ENCODE assay signal across 10 cellular contexts in genomic region chr6:40585661-40586269, GRCh38. TPM values are rescaled to one million over a fixed set of nuclear protein-coding genes. Genes with fewer than 3 reads are reported as not detected.
DNase-seq lines count a peak whose midpoint lies in the region; ATAC-seq and TF ChIP-seq lines count a peak whose summit lies in the region.
"Had no signal": no experiment of that assay in that cellular context is flagged by ENCODE, and none has a peak within 500 bp of the region (broad histone marks: within the 10 kb centered on the region; RNA-seq: fewer than 3 reads in every experiment).

No MANE protein-coding gene starts in this region.

- DNase-seq in NCI-H2171 treated with DMSO at 0.1 percent for 48 hours (lab: John Stamatoyannopoulos, UW) (peak; percentile 71), NCI-H2171 (lab: John Stamatoyannopoulos, UW) (no peak), NCI-H2196 (lab: John Stamatoyannopoulos, UW; ENCODE audit: unreplicated experiment) (peak; percentile 46), neural progenitor cell (ENCODE audit: low spot score) (peak; percentile 76), hippocampal formation (lab: John Stamatoyannopoulos, UW) (no peak), Right ventricle myocardium inferior (ENCODE audit: missing footprints) (no peak), MM.1S (no peak)
- DNase-seq in central memory CD8-positive, alpha-beta T cell (ENCODE audit: low spot score in 2 of 2): no peak

- peaks cover 4% of the 10 kb centered on the region for H3F3A ChIP-seq in neural progenitor cell (ENCODE audit: low read depth)
- H3F3A ChIP-seq in MM.1S (ENCODE audit: insufficient read depth, low read length): no peaks in the 10 kb centered on the region

- no peaks in the 10 kb centered on the region for H3K9me3 Mint-ChIP-seq in central memory CD8-positive, alpha-beta T cell
- no peaks in the 10 kb centered on the region for H3K9me3 Mint-ChIP-seq in neural progenitor cell

- H3K27me3 Mint-ChIP-seq in central memory CD8-positive, alpha-beta T cell: peaks cover 49% of the 10 kb centered on the region
- H3K27me3 Mint-ChIP-seq in neural progenitor cell (ENCODE audit: insufficient read depth, low read depth): peaks cover 38% of the 10 kb centered on the region

- H3K9me3 ChIP-seq in neural progenitor cell (ENCODE audit: low read depth) (no peaks in the 10 kb centered on the region), MM.1S (replicated peaks; ENCODE audit: insufficient read depth, low read length) (no peaks in the 10 kb centered on the region)

- H3K4me1 Mint-ChIP-seq in central memory CD8-positive, alpha-beta T cell: peaks cover 16% of the 10 kb centered on the region
- H3K4me1 Mint-ChIP-seq in neural progenitor cell: peaks cover 26% of the 10 kb centered on the region

- peaks cover 24% of the 10 kb centered on the region for H3K4me1 ChIP-seq in neural progenitor cell
- no peaks in the 10 kb centered on the region for H3K4me1 ChIP-seq in MM.1S (ENCODE audit: low read length)

- ATAC-seq in central memory CD8-positive, alpha-beta T cell (replicated peaks; ENCODE audit: extremely low read depth, poor library complexity, severe bottlenecking): no peak
- ATAC-seq in Right ventricle myocardium inferior: no peak
- ATAC-seq: GM12878 had no signal

- TF ChIP-seq CTCF in neural progenitor cell (IDR thresholded peaks at IDR 0.05) (no peak), MM.1S (IDR thresholded peaks at IDR 0.05; ENCODE audit: low read length) (no peak)

- H3K4me3 ChIP-seq in neural progenitor cell: peak overlapping the region; percentile 59
- H3K4me3 ChIP-seq in MM.1S (ENCODE audit: low read length): no peak overlapping the region
- H3K4me3 ChIP-seq: GM12878 had no signal

- H3K79me2 ChIP-seq in neural progenitor cell (ENCODE audit: low read depth) (no peaks in the 10 kb centered on the region), MM.1S (ENCODE audit: low read length) (no peaks in the 10 kb centered on the region)

- no peaks in the 10 kb centered on the region for H3K36me3 ChIP-seq in neural progenitor cell
- H3K36me3 ChIP-seq in MM.1S (replicated peaks; ENCODE audit: insufficient read depth, low read length): no peaks in the 10 kb centered on the region

- intact Hi-C loops in Right ventricle myocardium inferior (cut with DNase I): loop anchor here (5.0 kb wide), 1 partner anchor 258 kb away; no protein-coding TSS in a partner anchor

- peak overlapping the region; percentile 58 for H3K27ac Mint-ChIP-seq in central memory CD8-positive, alpha-beta T cell (ENCODE audit: low read depth)
- H3K27ac Mint-ChIP-seq in neural progenitor cell: no peak overlapping the region

- H3K4me3 Mint-ChIP-seq in central memory CD8-positive, alpha-beta T cell: peak overlapping the region; percentile 84
- H3K4me3 Mint-ChIP-seq in neural progenitor cell: peak overlapping the region; percentile 80

- no peaks in the 10 kb centered on the region for H3K9me2 ChIP-seq in MM.1S (replicated peaks; ENCODE audit: insufficient read depth, low read length)

- peak overlapping the region; percentile 93 for H3K4me2 ChIP-seq in neural progenitor cell
- no peak overlapping the region for H3K4me2 ChIP-seq in MM.1S (ENCODE audit: low read depth, low read length)

- H4K20me1 ChIP-seq in neural progenitor cell (ENCODE audit: low read depth): no peaks in the 10 kb centered on the region
- no peaks in the 10 kb centered on the region for H4K20me1 ChIP-seq in MM.1S (ENCODE audit: insufficient read depth, low read length)

- H3K36me3 Mint-ChIP-seq in central memory CD8-positive, alpha-beta T cell (ENCODE audit: insufficient read depth): peaks cover 7% of the 10 kb centered on the region
- no peaks in the 10 kb centered on the region for H3K36me3 Mint-ChIP-seq in neural progenitor cell

- H3K9ac ChIP-seq in neural progenitor cell (no peak overlapping the region), MM.1S (ENCODE audit: low read length) (no peak overlapping the region)

- H3K27ac ChIP-seq in neural progenitor cell: no peak overlapping the region
- H3K27ac ChIP-seq in MM.1S (ENCODE audit: low read length): no peak overlapping the region
- H3K27ac ChIP-seq: coronary artery had no signal

- H3K27me3 ChIP-seq in neural progenitor cell: peaks cover 45% of the 10 kb centered on the region
- H3K27me3 ChIP-seq in MM.1S (replicated peaks; ENCODE audit: insufficient read depth, low read length): no peaks in the 10 kb centered on the region; the same call in 1 of the 2 replicates

- H2AFZ ChIP-seq in neural progenitor cell (replicated peaks) (no peak overlapping the region), MM.1S (ENCODE audit: low read length) (no peak overlapping the region)

RNA-seq across cellular contexts. Expression of gene LRFN2, which starts 1.4 kb away (rescaled TPM):
- total RNA-seq in neural progenitor cell (ENCODE audit: low replicate concordance) (0.40 TPM in 1 of 2 replicates, not detected in the other), Right ventricle myocardium inferior (not detected)
- total RNA-seq: GM12878 had no signal

Comparison
In these comparisons a context has a peak if more than half of its experiments do, and no peak if none do; other contexts are left out.
1. DNase-seq: peak in NCI-H2171 treated with DMSO at 0.1 percent for 48 hours (single experiment), NCI-H2196 (single experiment) and neural progenitor cell (single experiment); none in NCI-H2171 (single experiment), central memory CD8-positive, alpha-beta T cell (0 of 2), hippocampal formation (0 of 2), Right ventricle myocardium inferior (single experiment) and MM.1S (single experiment).